Comparison of ENCODE assay signal across 32 cellular contexts in the genomic region with DNA sequence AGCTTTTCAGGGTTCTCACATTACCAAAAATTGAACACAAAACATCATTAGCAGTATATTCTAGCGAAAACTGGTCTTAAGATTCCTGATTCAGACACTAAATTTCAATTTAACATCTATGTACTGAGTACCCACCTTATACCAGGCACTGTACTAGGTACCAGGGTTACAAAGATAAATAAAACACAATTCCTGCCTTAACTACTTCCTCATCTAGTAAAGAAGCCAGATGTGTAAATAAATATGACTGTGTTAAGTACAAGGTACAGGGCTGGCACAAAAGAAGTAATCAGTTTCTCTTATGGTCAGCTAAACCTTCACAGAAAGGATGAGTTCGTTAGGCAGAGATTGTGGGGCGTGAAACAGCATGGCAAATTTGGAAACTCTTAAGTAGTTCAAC. TPM values are rescaled to one million over a fixed set of nuclear protein-coding genes. Genes with fewer than 3 reads are reported as not detected.
"Had no signal": no experiment of that assay in that cellular context is flagged by ENCODE, and none has a peak within 500 bp of the region (broad histone marks: within the 10 kb centered on the region; RNA-seq: fewer than 3 reads in every experiment).

No MANE protein-coding gene starts in this region.

- H3K27ac Mint-ChIP-seq: activated B cell treated with CpG ODN at 0.5 μM for 24 hours; activated CD8-positive, alpha-beta T cell treated with anti-CD3 and anti-CD28 coated beads for 36 hours; activated naive CD4-positive, alpha-beta T cell treated with anti-CD3 and anti-CD28 coated beads, Interleukin-2, amount 50 U/mL, for 24 hours; activated naive CD8-positive, alpha-beta T cell treated with anti-CD3 and anti-CD28 coated beads, Interleukin-2, amount 10 ng/mL, durations not matched to agents 7 days and 5 days; activated T-cell treated with anti-CD3 and anti-CD28 coated beads, Interleukin-2, amount 50 U/mL, for 24 hours; activated T-helper 2 cell treated with anti-CD3 and anti-CD28 coated beads, Interferon-gamma antibody, Interleukin-2, Interleukin-4, amounts not matched to agents 10 μg/mL and 5 μg/mL and 100 μg/mL, durations not matched to agents 14 hours and 24 hours and 36 hours had no signal

- H3K27ac ChIP-seq: ascending aorta, cardiac muscle cell, SJSA1, VCaP had no signal

- H3K4me3 Mint-ChIP-seq: activated B cell treated with CpG ODN at 0.5 μM for 24 hours; activated CD8-positive, alpha-beta T cell treated with anti-CD3 and anti-CD28 coated beads for 36 hours; activated naive CD4-positive, alpha-beta T cell treated with anti-CD3 and anti-CD28 coated beads, Interleukin-2, amount 50 U/mL, for 24 hours; activated naive CD8-positive, alpha-beta T cell treated with anti-CD3 and anti-CD28 coated beads, Interleukin-2, amount 10 ng/mL, durations not matched to agents 7 days and 5 days; activated T-cell treated with anti-CD3 and anti-CD28 coated beads, Interleukin-2, amount 50 U/mL, for 24 hours; central memory CD8-positive, alpha-beta T cell had no signal

- H3K27me3 ChIP-seq: ascending aorta, cardiac muscle cell, SJSA1 had no signal

- ATAC-seq: activated CD8-positive, alpha-beta T cell treated with anti-CD3 and anti-CD28 coated beads for 36 hours; Panc1 had no signal

- H3K27me3 Mint-ChIP-seq: activated B cell treated with CpG ODN at 0.5 μM for 24 hours; activated CD8-positive, alpha-beta T cell treated with anti-CD3 and anti-CD28 coated beads for 36 hours; activated naive CD4-positive, alpha-beta T cell treated with anti-CD3 and anti-CD28 coated beads, Interleukin-2, amount 50 U/mL, for 24 hours; activated naive CD8-positive, alpha-beta T cell treated with anti-CD3 and anti-CD28 coated beads, Interleukin-2, amount 10 ng/mL, durations not matched to agents 7 days and 5 days; activated T-cell treated with anti-CD3 and anti-CD28 coated beads, Interleukin-2, amount 50 U/mL, for 24 hours; central memory CD8-positive, alpha-beta T cell had no signal

- DNase-seq: activated B cell treated with CpG ODN at 0.5 μM for 24 hours; activated CD4-positive, alpha-beta T cell treated with anti-CD3 and anti-CD28 coated beads for 4 hours; activated CD4-positive, alpha-beta T cell treated with anti-CD3 and anti-CD28 coated beads, Interleukin-2, amount 50 U/mL, for 1 hour; activated CD4-positive, CD25-positive, alpha-beta regulatory T cell treated with anti-CD3 and anti-CD28 coated beads, Interleukin-2, amount 50 U/mL, for 72 hours; activated CD8-positive, alpha-beta T cell treated with anti-CD3 and anti-CD28 coated beads for 36 hours; activated gamma-delta T cell; activated naive CD4-positive, alpha-beta T cell treated with Interleukin-2 at 50 U/mL for 16 hours; activated naive CD8-positive, alpha-beta T cell treated with anti-CD3 and anti-CD28 coated beads, Interleukin-2, amount 10 ng/mL, durations not matched to agents 7 days and 5 days; activated T-cell treated with anti-CD3 and anti-CD28 coated beads, Interleukin-2, amount 50 U/mL, for 24 hours; amygdala; NCI-H1048; NCI-H1105 treated with DMSO at 0.1 percent for 48 hours; NCI-H1436; NCI-H1694; NCI-H1930; NCI-H2081 treated with DMSO at 0.1 percent for 48 hours; NCI-H226; NCI-H446 treated with DMSO at 0.1 percent for 48 hours; NCI-H524; SHP77 treated with DMSO at 0.1 percent for 48 hours; SK-N-SH; T-helper 2 cell; T-helper 9 cell had no signal

- H3K4me3 ChIP-seq: ascending aorta, cardiac muscle cell, SJSA1 had no signal

- H3K9me3 ChIP-seq: ascending aorta, SJSA1, SK-N-SH had no signal

RNA-seq across cellular contexts. Expression of gene MOGAT1, which starts 21.7 kb away (rescaled TPM):
- total RNA-seq: activated B cell treated with CpG ODN at 0.5 μM for 24 hours; activated CD8-positive, alpha-beta T cell treated with anti-CD3 and anti-CD28 coated beads for 36 hours; activated naive CD8-positive, alpha-beta T cell treated with anti-CD3 and anti-CD28 coated beads, Interleukin-2, amount 10 ng/mL, durations not matched to agents 7 days and 5 days; activated T-helper 2 cell treated with anti-CD3 and anti-CD28 coated beads, Interferon-gamma antibody, Interleukin-2, Interleukin-4, amounts not matched to agents 10 μg/mL and 5 μg/mL and 100 μg/mL, durations not matched to agents 14 hours and 24 hours and 36 hours; ascending aorta; cardiac muscle cell; M059J; SJSA1 had no signal
- polyA plus RNA-seq: cardiac muscle cell, SK-N-SH had no signal
